Comparison of ENCODE assay signal across 1 cellular context in genomic region chr6:11575408-11576033, GRCh38.
TF ChIP-seq lines count a peak whose summit lies in the region.

No MANE protein-coding gene starts in this region.

TF ChIP-seq in HepG2, 621 proteins besides CTCF, POLR2A, EP300 and RAD21 (continued from another document and continues in another):
- TF ChIP-seq ZNF780A (CRISPR knock-in tag; IDR thresholded peaks at IDR 0.05) (no peak), TEF (CRISPR knock-in tag; IDR thresholded peaks at IDR 0.05) (no peak), ATF6 (CRISPR knock-in tag; conservative IDR thresholded peaks at IDR 0.05) (no peak), SMARCE1 (IDR thresholded peaks at IDR 0.05; ENCODE audit: borderline replicate concordance) (no peak), PRDM4 (CRISPR knock-in tag; IDR thresholded peaks at IDR 0.05; ENCODE audit: borderline replicate concordance) (no peak), ZNF777 (CRISPR knock-in tag; IDR thresholded peaks at IDR 0.05) (no peak), ZNF768 (CRISPR knock-in tag; IDR thresholded peaks at IDR 0.05) (no peak), ZNF792 (CRISPR knock-in tag; IDR thresholded peaks at IDR 0.05) (peak; percentile 69), MIER2 (CRISPR knock-in tag; IDR thresholded peaks at IDR 0.05) (no peak), YEATS4 (CRISPR knock-in tag; IDR thresholded peaks at IDR 0.05; ENCODE audit: borderline replicate concordance) (no peak), MAFK (conservative IDR thresholded peaks at IDR 0.05 in 1 of 2, IDR thresholded peaks at IDR 0.05 in 1 of 2; ENCODE audit: low read length in 2 of 2) (no peak), JUN (CRISPR knock-in tag; IDR thresholded peaks at IDR 0.05) (no peak), HOMEZ (CRISPR knock-in tag; IDR thresholded peaks at IDR 0.05; ENCODE audit: low read depth) (peak; percentile 71; the same call in 1 of the 2 replicates), ZBTB39 (CRISPR knock-in tag; IDR thresholded peaks at IDR 0.05) (no peak), ZFP91 (CRISPR knock-in tag; IDR thresholded peaks at IDR 0.05; ENCODE audit: borderline replicate concordance) (no peak), ZFAT (CRISPR knock-in tag; conservative IDR thresholded peaks at IDR 0.05) (no peak), ZNF746 (CRISPR knock-in tag; IDR thresholded peaks at IDR 0.05) (no peak), ZNF432 (CRISPR knock-in tag; IDR thresholded peaks at IDR 0.05; ENCODE audit: borderline replicate concordance) (no peak), ELF4 (CRISPR knock-in tag; IDR thresholded peaks at IDR 0.05; ENCODE audit: borderline replicate concordance) (no peak), ZNF101 (CRISPR knock-in tag; IDR thresholded peaks at IDR 0.05; ENCODE audit: borderline replicate concordance, low read depth) (no peak), RBM39 (IDR thresholded peaks at IDR 0.05; ENCODE audit: low read depth, low read length, poor library complexity, severe bottlenecking) (no peak), ZSCAN25 (CRISPR knock-in tag; IDR thresholded peaks at IDR 0.05) (peak; percentile 55), IRF2 (CRISPR knock-in tag; IDR thresholded peaks at IDR 0.05) (0 out of 2 replicates have a peak, but pooled peaks have one; percentile 70), DMAP1 (CRISPR knock-in tag; IDR thresholded peaks at IDR 0.05) (no peak), NFYB (CRISPR knock-in tag; IDR thresholded peaks at IDR 0.05) (no peak), ZFP36L2 (CRISPR knock-in tag; IDR thresholded peaks at IDR 0.05) (no peak), ZNF10 (CRISPR knock-in tag; IDR thresholded peaks at IDR 0.05; ENCODE audit: borderline replicate concordance, low read depth) (no peak), ZNF569 (CRISPR knock-in tag; IDR thresholded peaks at IDR 0.05; ENCODE audit: borderline replicate concordance) (no peak), TBL1XR1 (IDR thresholded peaks at IDR 0.05; ENCODE audit: borderline replicate concordance, low read length, partially characterized antibody) (peak; percentile 59), ZBTB40 (IDR thresholded peaks at IDR 0.05) (no peak), ZBTB40 (CRISPR knock-in tag; IDR thresholded peaks at IDR 0.05) (no peak), ERF (CRISPR knock-in tag; IDR thresholded peaks at IDR 0.05) (peak; percentile 48; the same call in 1 of the 2 replicates)
